10 cellular contexts compared by ENCODE assay signal in the genomic region with DNA sequence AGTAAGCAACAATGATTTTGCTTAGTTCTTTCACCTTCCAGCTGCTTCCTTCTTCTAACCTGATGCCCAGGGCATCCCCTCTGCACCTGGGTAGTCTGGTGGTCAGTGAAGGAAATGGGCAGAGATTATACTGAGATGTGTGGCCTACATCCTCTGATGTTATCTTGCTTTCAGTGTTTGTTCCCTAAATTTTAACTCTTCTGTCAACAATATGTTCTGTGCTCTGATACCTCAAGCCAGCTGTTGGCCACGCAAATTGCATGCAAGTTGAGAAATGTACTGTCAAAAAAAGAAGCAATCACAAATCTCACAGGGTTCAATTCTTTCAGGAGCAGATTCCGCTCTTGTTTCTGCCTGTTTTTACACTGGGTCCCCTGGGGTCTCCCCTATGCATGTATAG.
A peak's percentile ranks its signal among the peaks of the same experiment; 100 is the strongest.
DNase-seq lines count a peak whose midpoint lies in the region; ATAC-seq and TF ChIP-seq lines count a peak whose summit lies in the region.
"Had no signal": no experiment of that assay in that cellular context is flagged by ENCODE, and none has a peak within 500 bp of the region (broad histone marks: within the 10 kb centered on the region; RNA-seq: fewer than 3 reads in every experiment).

No MANE protein-coding gene starts in this region.

- H3K4me3 ChIP-seq in DOHH2 (ENCODE audit: low read length) (no peak overlapping the region), coronary artery (no peak overlapping the region)

- no peak overlapping the region for H3K4me3 Mint-ChIP-seq in WTC11
- H3K4me3 Mint-ChIP-seq: H9 had no signal

- ATAC-seq in GM19438 (IDR thresholded peaks at IDR 0.05; ENCODE audit: low read depth, unreplicated experiment), result peak; percentile 77
- ATAC-seq in HG03103 (IDR thresholded peaks at IDR 0.05; ENCODE audit: low read depth, unreplicated experiment), result peak; percentile 53
- ATAC-seq in WTC11, result no peak

- no peaks in the 10 kb centered on the region for H3K27me3 ChIP-seq in DOHH2 (ENCODE audit: control insufficient read depth, low read length)

- peaks cover 88% of the 10 kb centered on the region for H3K79me2 ChIP-seq in DOHH2 (ENCODE audit: control insufficient read depth, low read length)

- peak overlapping the region; percentile 43 for H3K27ac Mint-ChIP-seq in WTC11

- H3K4me1 Mint-ChIP-seq in WTC11, result peaks cover 25% of the 10 kb centered on the region

- H3K4me1 ChIP-seq in DOHH2 (ENCODE audit: control insufficient read depth, low read length), result peaks cover 70% of the 10 kb centered on the region

- no peaks in the 10 kb centered on the region for H3K9me2 ChIP-seq in DOHH2 (replicated peaks; ENCODE audit: control insufficient read depth, low read length)

- TF ChIP-seq CTCF in DOHH2 (IDR thresholded peaks at IDR 0.05; ENCODE audit: low read depth, low read length, poor library complexity, severe bottlenecking), result no peak
- no peak for TF ChIP-seq CTCF in WTC11 (IDR thresholded peaks at IDR 0.05)
- TF ChIP-seq CTCF in coronary artery (IDR thresholded peaks at IDR 0.05), result no peak

- no peak for DNase-seq in WTC11 (ENCODE audit: low spot score)
- no peak for DNase-seq in AG08396 (ENCODE audit: low spot score)
- no peak for DNase-seq in coronary artery (ENCODE audit: low spot score)
- DNase-seq in NCI-H1048 (lab: John Stamatoyannopoulos, UW), result no peak
- DNase-seq in NCI-H748 treated with DMSO at 0.1 percent for 48 hours (lab: John Stamatoyannopoulos, UW), result no peak
- DNase-seq: H9, NCI-H524 treated with DMSO at 0.1 percent for 48 hours had no signal

- H3K9me3 Mint-ChIP-seq in WTC11, result no peaks in the 10 kb centered on the region
- H3K9me3 Mint-ChIP-seq: H9 had no signal

- no peaks in the 10 kb centered on the region for H3K36me3 Mint-ChIP-seq in WTC11

- no peaks in the 10 kb centered on the region for H3K36me3 ChIP-seq in DOHH2 (ENCODE audit: control insufficient read depth, low read length)

- H3F3A ChIP-seq in DOHH2 (ENCODE audit: control insufficient read depth, insufficient read depth), result peaks cover 9% of the 10 kb centered on the region

- H3K4me2 ChIP-seq in DOHH2 (ENCODE audit: low read length), result peak overlapping the region; percentile 18

- H3K9me3 ChIP-seq in DOHH2 (ENCODE audit: control insufficient read depth, insufficient read depth, low read length), result no peaks in the 10 kb centered on the region

- H3K27ac ChIP-seq in DOHH2 (ENCODE audit: low read depth, low read length) (no peak overlapping the region), coronary artery (no peak overlapping the region)

- POLR2A ChIA-PET in WTC11 (lab: Charles Lee), result no interaction called here

- CTCF ChIA-PET in WTC11 (lab: Charles Lee), result no interaction called here

- H3K27me3 Mint-ChIP-seq in WTC11 (ENCODE audit: low read depth), result no peaks in the 10 kb centered on the region

- peaks cover 26% of the 10 kb centered on the region; the same call in 1 of the 2 replicates for H4K20me1 ChIP-seq in DOHH2 (ENCODE audit: control insufficient read depth, insufficient read depth, low read depth, low read length)

TF ChIP-seq in WTC11, 78 proteins besides CTCF, POLR2A, EP300 and RAD21:
- TF ChIP-seq IRF1 (CRISPR knock-in tag; IDR thresholded peaks at IDR 0.05), result no peak
- peak; percentile 27; the same call in 1 of the 2 replicates for TF ChIP-seq GABPB1 (CRISPR knock-in tag; IDR thresholded peaks at IDR 0.05)
